ENCODE assay signal across 9 cellular contexts in the genomic region with DNA sequence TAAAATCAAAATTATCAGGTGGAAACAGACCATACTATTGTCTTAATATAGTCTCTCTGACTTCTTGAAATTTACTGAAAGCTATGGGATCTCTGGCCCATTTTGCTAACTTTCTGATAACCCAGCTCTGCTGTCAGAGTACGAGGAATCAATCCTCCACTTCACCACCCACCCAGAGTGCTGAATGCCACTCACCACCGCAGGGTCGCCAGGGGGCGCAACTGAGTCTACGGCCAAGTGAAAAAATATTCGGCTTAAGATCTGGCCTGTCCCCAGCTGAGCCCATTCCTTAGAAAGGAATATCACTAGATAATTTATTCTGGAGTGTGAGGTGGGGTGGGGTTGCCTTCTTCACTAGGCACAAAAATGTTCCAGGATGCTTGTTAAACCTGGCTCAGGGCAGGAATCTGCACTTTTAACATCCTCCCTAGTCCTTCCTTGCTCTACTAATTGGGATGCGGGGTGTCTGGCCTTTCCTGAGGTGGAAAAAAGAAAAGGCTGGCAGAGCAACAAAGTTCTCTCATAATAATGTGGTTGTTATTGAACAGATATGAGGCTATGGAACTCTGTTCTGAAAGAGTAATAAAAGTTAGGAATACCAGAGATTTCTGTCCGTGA.
A peak's percentile ranks its signal among the peaks of the same experiment; 100 is the strongest.
DNase-seq lines count a peak whose midpoint lies in the region; ATAC-seq and TF ChIP-seq lines count a peak whose summit lies in the region.
"Had no signal": no experiment of that assay in that cellular context is flagged by ENCODE, and none has a peak within 500 bp of the region (broad histone marks: within the 10 kb centered on the region; RNA-seq: fewer than 3 reads in every experiment).

No MANE protein-coding gene starts in this region.

- H3K36me3 Mint-ChIP-seq in natural killer cell, result no peaks in the 10 kb centered on the region

- H3K27ac Mint-ChIP-seq in natural killer cell, result no peak overlapping the region

- H2BK120ac ChIP-seq in trophoblast cell (ENCODE audit: insufficient read depth, low read length, poor library complexity), result no peak overlapping the region

- no peak for TF ChIP-seq POLR2A in erythroblast (IDR thresholded peaks at IDR 0.05; ENCODE audit: low read length)

- intact Hi-C loops in natural killer cell (cut with micrococcal nuclease), result no loop called here

- H3K79me1 ChIP-seq in trophoblast cell (ENCODE audit: low read length), result no peaks in the 10 kb centered on the region

- DNase-seq in activated CD8-positive, alpha-beta memory T cell treated with anti-CD3 and anti-CD28 coated beads, Interleukin-2, amount 50 U/mL, for 48 hours, result peak; percentile 70
- no peak for DNase-seq in activated CD8-positive, alpha-beta memory T cell treated with anti-CD3 and anti-CD28 coated beads for 24 hours
- peak; percentile 9 for DNase-seq in HFF-Myc (ENCODE audit: extremely low read depth, low read depth)
- DNase-seq in erythroblast (lab: John Stamatoyannopoulos, UW), result peak; percentile 16 to 54
- peak; percentile 13 to 65 for DNase-seq in trophoblast cell
- no peak for DNase-seq in natural killer cell
- no peak for DNase-seq in activated effector memory CD4-positive, alpha-beta T cell treated with anti-CD3 and anti-CD28 coated beads, Interleukin-2, amount 50 U/mL, for 16 hours

- H3K79me2 ChIP-seq in OCI-LY1 (ENCODE audit: insufficient read depth, low read length), result no peaks in the 10 kb centered on the region
- H3K79me2 ChIP-seq in trophoblast cell (ENCODE audit: control insufficient read depth, insufficient read depth, low read length, poor library complexity), result no peaks in the 10 kb centered on the region

- H2BK12ac ChIP-seq in trophoblast cell (ENCODE audit: low read length), result no peak overlapping the region

- no peak overlapping the region for H4K12ac ChIP-seq in trophoblast cell (ENCODE audit: low read depth, low read length)

- H3K4me1 ChIP-seq in OCI-LY1 (ENCODE audit: insufficient read depth, low read length, severe bottlenecking) (no peaks in the 10 kb centered on the region), trophoblast cell (ENCODE audit: control insufficient read depth in 1 of 2, insufficient read depth in 2 of 2, low read length in 2 of 2) (no peaks in the 10 kb centered on the region)

- no peaks in the 10 kb centered on the region for H3K27me3 Mint-ChIP-seq in natural killer cell (ENCODE audit: low read depth in 2 of 2)
- H3K27me3 Mint-ChIP-seq: central memory CD8-positive, alpha-beta T cell had no signal

- no peak for ATAC-seq in natural killer cell

- no CpG with 5 or more reads among the region's 8 CpGs for WGBS in trophoblast cell (ENCODE audit: extremely low coverage, insufficient coverage, insufficient read length)

- no peaks in the 10 kb centered on the region for H4K20me1 ChIP-seq in OCI-LY1 (ENCODE audit: insufficient read depth, low read length)

- H3K27me3 ChIP-seq in OCI-LY1 (ENCODE audit: insufficient read depth, low read length), result no peaks in the 10 kb centered on the region
- H3K27me3 ChIP-seq in trophoblast cell (ENCODE audit: insufficient read depth, low read length), result no peaks in the 10 kb centered on the region

- no peak overlapping the region for H3K18ac ChIP-seq in trophoblast cell (ENCODE audit: low read length)

- H3K14ac ChIP-seq in trophoblast cell (ENCODE audit: low read length), result no peak overlapping the region

- H3K9me2 ChIP-seq in OCI-LY1 (ENCODE audit: low read depth, low read length), result no peaks in the 10 kb centered on the region

- no peak overlapping the region for H2BK5ac ChIP-seq in trophoblast cell (ENCODE audit: low read depth, low read length, poor library complexity)

- no peak overlapping the region for H4K91ac ChIP-seq in trophoblast cell (ENCODE audit: low read depth, low read length)

- H4K8ac ChIP-seq in trophoblast cell (ENCODE audit: low read depth, low read length), result no peak overlapping the region

- H3K9ac ChIP-seq in OCI-LY1 (ENCODE audit: low read length) (no peak overlapping the region), trophoblast cell (ENCODE audit: low read length) (no peak overlapping the region)

- H2AFZ ChIP-seq in OCI-LY1 (ENCODE audit: low read length) (no peak overlapping the region), trophoblast cell (ENCODE audit: insufficient read depth, low read length, poor library complexity) (no peak overlapping the region)

- H3K4me3 ChIP-seq in HFF-Myc (replicated peaks; ENCODE audit: low read depth, low read length) (no peak overlapping the region), OCI-LY1 (ENCODE audit: low read depth, low read length, poor library complexity, severe bottlenecking) (no peak overlapping the region), trophoblast cell (ENCODE audit: low read depth, low read length) (no peak overlapping the region)

- no peak overlapping the region for H2AK5ac ChIP-seq in trophoblast cell (ENCODE audit: low read length)

- H3K36me3 ChIP-seq in OCI-LY1 (ENCODE audit: insufficient read depth, low read length) (no peaks in the 10 kb centered on the region), trophoblast cell (ENCODE audit: control insufficient read depth in 1 of 2, insufficient read depth in 2 of 2, low read length in 2 of 2) (no peaks in the 10 kb centered on the region)

- H3K9me3 ChIP-seq in OCI-LY1 (ENCODE audit: low read length), result no peaks in the 10 kb centered on the region
- no peaks in the 10 kb centered on the region for H3K9me3 ChIP-seq in trophoblast cell (ENCODE audit: insufficient read depth, low read depth, low read length)

- H3K27ac ChIP-seq in OCI-LY1 (ENCODE audit: low read depth, low read length, poor library complexity, severe bottlenecking) (no peak overlapping the region), trophoblast cell (ENCODE audit: low read depth, low read length) (no peak overlapping the region)

- H3K9me3 Mint-ChIP-seq in natural killer cell, result peaks cover 0 to 2% of the 10 kb centered on the region in 2 donors
- H3K9me3 Mint-ChIP-seq: central memory CD8-positive, alpha-beta T cell had no signal

- H3K23ac ChIP-seq in trophoblast cell (ENCODE audit: low read length), result no peak overlapping the region

- H3K4ac ChIP-seq in trophoblast cell (ENCODE audit: low read depth, low read length), result no peak overlapping the region

- H3K4me3 Mint-ChIP-seq in natural killer cell, result no peak overlapping the region
- H3K4me3 Mint-ChIP-seq: central memory CD8-positive, alpha-beta T cell had no signal

- H3K4me1 Mint-ChIP-seq in natural killer cell, result no peaks in the 10 kb centered on the region
- H3K4me1 Mint-ChIP-seq: central memory CD8-positive, alpha-beta T cell had no signal

- peak; percentile 97 for TF ChIP-seq CTCF in HFF-Myc (IDR thresholded peaks at IDR 0.05; ENCODE audit: low read depth, low read length, missing control alignments)
- peak; percentile 99 for TF ChIP-seq CTCF in OCI-LY1 (IDR thresholded peaks at IDR 0.05; ENCODE audit: low read length)
- no peak for TF ChIP-seq CTCF in natural killer cell (IDR thresholded peaks at IDR 0.05)

- no peaks in the 10 kb centered on the region for H3F3A ChIP-seq in OCI-LY1 (ENCODE audit: insufficient read depth, low read length)

- no peak overlapping the region for H3K4me2 ChIP-seq in OCI-LY1 (ENCODE audit: low read length)
- no peak overlapping the region for H3K4me2 ChIP-seq in trophoblast cell (ENCODE audit: low read length)

Comparison
In these comparisons a context has a peak if more than half of its experiments do, and no peak if none do; other contexts are left out.
1. DNase-seq: peak in activated CD8-positive, alpha-beta memory T cell treated with anti-CD3 and anti-CD28 coated beads, Interleukin-2, amount 50 U/mL, for 48 hours (single experiment), HFF-Myc (single experiment), erythroblast (2 of 2) and trophoblast cell (2 of 2); none in activated CD8-positive, alpha-beta memory T cell treated with anti-CD3 and anti-CD28 coated beads for 24 hours (single experiment), natural killer cell (single experiment) and activated effector memory CD4-positive, alpha-beta T cell treated with anti-CD3 and anti-CD28 coated beads, Interleukin-2, amount 50 U/mL, for 16 hours (single experiment).